20 cellular contexts compared by ENCODE assay signal in genomic region chr4:153209410-153209809, GRCh38. TPM values are rescaled to one million over a fixed set of nuclear protein-coding genes. Genes with fewer than 3 reads are reported as not detected.
DNase-seq lines count a peak whose midpoint lies in the region; ATAC-seq and TF ChIP-seq lines count a peak whose summit lies in the region.
"Had no signal": no experiment of that assay in that cellular context is flagged by ENCODE, and none has a peak within 500 bp of the region (broad histone marks: within the 10 kb centered on the region; RNA-seq: fewer than 3 reads in every experiment).

No MANE protein-coding gene starts in this region.

- H3K36me3 ChIP-seq in HEK293 (ENCODE audit: control insufficient read depth in 2 of 2, insufficient read depth in 1 of 2, low read length in 2 of 2), result no peaks in the 10 kb centered on the region
- no peaks in the 10 kb centered on the region for H3K36me3 ChIP-seq in thyroid gland
- H3K36me3 ChIP-seq: pancreas, sigmoid colon, transverse colon had no signal

- H3K27ac ChIP-seq in HEK293 (ENCODE audit: extremely low read depth, low read depth, low read length) (no peak overlapping the region), thyroid gland (peak overlapping the region in 1 of 3 donors; percentile 33)
- H3K27ac ChIP-seq: pancreas, sigmoid colon had no signal

- CTCF ChIA-PET in HEK293 (lab: Yijun Ruan, JAX), result no interaction called here

- 28 to 38% methylated on average over 5 of the region's 5 CpGs for WGBS in thyroid gland, 2 donors

- ATAC-seq in left colon, result peak; percentile 17
- ATAC-seq: activated CD4-positive, CD25-positive, alpha-beta regulatory T cell treated with anti-CD3 and anti-CD28 coated beads, Interleukin-2, amount 50 U/mL, for 24 hours; HCT116; naive thymus-derived CD4-positive, alpha-beta T cell; pancreas; stimulated activated effector memory CD8-positive, alpha-beta T cell treated with anti-CD3 and anti-CD28 coated beads, Interleukin-12 subunit alpha, Interleukin-12 subunit beta, amount 100 ng/mL, for 72 hours had no signal

- H3K4me1 ChIP-seq in HEK293 (ENCODE audit: control insufficient read depth, insufficient read depth, low read length) (peaks cover 6% of the 10 kb centered on the region), thyroid gland (peaks cover 28 to 54% of the 10 kb centered on the region in 2 donors)

- TF ChIP-seq POLR2A in thyroid gland (IDR thresholded peaks at IDR 0.05), result no peak

- no peaks in the 10 kb centered on the region for H3K9me3 ChIP-seq in HEK293 (ENCODE audit: control insufficient read depth, insufficient read depth, low read depth, low read length)
- no peaks in the 10 kb centered on the region for H3K9me3 ChIP-seq in thyroid gland
- H3K9me3 ChIP-seq: pancreas, sigmoid colon, SK-N-SH, transverse colon had no signal

- POLR2A ChIA-PET in HEK293 (lab: Yijun Ruan, JAX), result no interaction called here

- TF ChIP-seq CTCF in HEK293 (tag by site-specific recombination; IDR thresholded peaks at IDR 0.05), result no peak
- TF ChIP-seq CTCF in thyroid gland (IDR thresholded peaks at IDR 0.05), result no peak

- intact Hi-C loops in left colon (cut with DNase I, micrococcal nuclease) (loop anchor here in 1 of 2 donors (10.0 kb wide), 1 partner anchor 65 kb away; no protein-coding TSS in a partner anchor), thyroid gland (cut with DNase I) (no loop called here), cardiac septum (cut with DNase I) (loop anchor here (5.0 kb wide), 1 partner anchor 67 kb away; no protein-coding TSS in a partner anchor)

- H3K4me3 ChIP-seq in HEK293 (ENCODE audit: low read depth, low read length) (no peak overlapping the region), thyroid gland (replicated peaks in 1 of 3) (no peak overlapping the region)
- H3K4me3 ChIP-seq: pancreas, sigmoid colon, transverse colon had no signal

- H3K27me3 ChIP-seq in thyroid gland, result no peaks in the 10 kb centered on the region
- H3K27me3 ChIP-seq: pancreas, sigmoid colon, transverse colon had no signal

- peak; percentile 39 for DNase-seq in NCI-H510A (lab: John Stamatoyannopoulos, UW)
- no peak for DNase-seq in left colon
- DNase-seq in thyroid gland, result peak; percentile 21 to 32
- no peak for DNase-seq in NCI-H146 treated with DMSO at 0.1 percent for 48 hours (lab: John Stamatoyannopoulos, UW; ENCODE audit: unreplicated experiment)
- no peak for DNase-seq in cardiac septum (ENCODE audit: low spot score)
- no peak for DNase-seq in nucleus accumbens (lab: John Stamatoyannopoulos, UW)
- DNase-seq: activated T-cell treated with anti-CD3 and anti-CD28 coated beads, Interleukin-2, amount 50 U/mL, for 48 hours; KBM-7; naive thymus-derived CD4-positive, alpha-beta T cell; NCI-H2171; pancreas; RPMI8226; sigmoid colon; SK-N-SH; T1000; transverse colon had no signal

TF ChIP-seq in HEK293, 187 proteins besides CTCF, POLR2A, EP300 and RAD21:
- TF ChIP-seq KLF10 (tag by site-specific recombination; IDR thresholded peaks at IDR 0.05) (no peak), ZBTB20 (tag by site-specific recombination; IDR thresholded peaks at IDR 0.05) (no peak), ZFHX2 (tag by site-specific recombination; conservative IDR thresholded peaks at IDR 0.05) (peak; percentile 31; the same call in 1 of the 2 replicates), ZNF350 (tag by site-specific recombination; IDR thresholded peaks at IDR 0.05) (no peak)
TF ChIP-seq in HEK293: peak in this region for 1.

RNA-seq across cellular contexts. Expression of gene TRIM2, which starts 5.2 kb away (rescaled TPM):
- total RNA-seq in left colon (100 to 1,000 TPM; 123 to 145 TPM), thyroid gland (100 to 1,000 TPM; 146 to 229 (median 192) TPM), cardiac septum (23.4 TPM)

Comparison
In these comparisons a context has a peak if more than half of its experiments do, and no peak if none do; other contexts are left out.
1. DNase-seq: peak in NCI-H510A (single experiment) and thyroid gland (2 of 2); none in left colon (0 of 2), NCI-H146 treated with DMSO at 0.1 percent for 48 hours (single experiment), cardiac septum (single experiment) and nucleus accumbens (0 of 56).